ENCODE assay signal across 9 cellular contexts in genomic region chr6:82144852-82145332, GRCh38.
DNase-seq lines count a peak whose midpoint lies in the region; ATAC-seq and TF ChIP-seq lines count a peak whose summit lies in the region.
"Had no signal": no experiment of that assay in that cellular context is flagged by ENCODE, and none has a peak within 500 bp of the region (broad histone marks: within the 10 kb centered on the region; RNA-seq: fewer than 3 reads in every experiment).

No MANE protein-coding gene starts in this region.

- no peak overlapping the region for H3K23ac ChIP-seq in trophoblast cell (ENCODE audit: low read length)

- peak overlapping the region; percentile 60 for H3K27ac ChIP-seq in RWPE2 (ENCODE audit: poor library complexity, severe bottlenecking)
- peak overlapping the region; percentile 8 for H3K27ac ChIP-seq in trophoblast cell (ENCODE audit: low read depth, low read length)
- no peak overlapping the region for H3K27ac ChIP-seq in MM.1S (ENCODE audit: low read length)

- H3K36me3 ChIP-seq in RWPE2 (ENCODE audit: low read depth) = no peaks in the 10 kb centered on the region
- H3K36me3 ChIP-seq in trophoblast cell (ENCODE audit: control insufficient read depth in 1 of 2, insufficient read depth in 2 of 2, low read length in 2 of 2) = no peaks in the 10 kb centered on the region
- H3K36me3 ChIP-seq in MM.1S (replicated peaks; ENCODE audit: insufficient read depth, low read length) = no peaks in the 10 kb centered on the region

- no peaks in the 10 kb centered on the region for H3K9me2 ChIP-seq in MM.1S (replicated peaks; ENCODE audit: insufficient read depth, low read length)

- no peak overlapping the region for H2BK5ac ChIP-seq in trophoblast cell (ENCODE audit: low read depth, low read length, poor library complexity)

- H4K12ac ChIP-seq in trophoblast cell (ENCODE audit: low read depth, low read length) = no peak overlapping the region

- no peaks in the 10 kb centered on the region for H3K79me1 ChIP-seq in trophoblast cell (ENCODE audit: low read length)

- H3K4me3 ChIP-seq in RWPE2 (ENCODE audit: severe bottlenecking) (no peak overlapping the region), trophoblast cell (ENCODE audit: low read depth, low read length) (no peak overlapping the region), MM.1S (ENCODE audit: low read length) (no peak overlapping the region)

- peak; percentile 84 for ATAC-seq in RWPE2 (ENCODE audit: low read depth)
- ATAC-seq in HG03097 (IDR thresholded peaks at IDR 0.05; ENCODE audit: low FRiP score, unreplicated experiment) = no peak
- no peak for ATAC-seq in HG03439 (IDR thresholded peaks at IDR 0.05; ENCODE audit: unreplicated experiment)

- H3F3A ChIP-seq in MM.1S (ENCODE audit: insufficient read depth, low read length) = peaks cover 5% of the 10 kb centered on the region

- H2AFZ ChIP-seq in trophoblast cell (ENCODE audit: insufficient read depth, low read length, poor library complexity) (no peak overlapping the region), MM.1S (ENCODE audit: low read length) (no peak overlapping the region)

- no peaks in the 10 kb centered on the region for H4K20me1 ChIP-seq in MM.1S (ENCODE audit: insufficient read depth, low read length)

- H3K14ac ChIP-seq in trophoblast cell (ENCODE audit: low read length) = no peak overlapping the region

- no peak overlapping the region for H4K8ac ChIP-seq in trophoblast cell (ENCODE audit: low read depth, low read length)

- no peaks in the 10 kb centered on the region for H3K9me3 ChIP-seq in RWPE2 (ENCODE audit: severe bottlenecking)
- H3K9me3 ChIP-seq in trophoblast cell (ENCODE audit: insufficient read depth, low read depth, low read length) = no peaks in the 10 kb centered on the region
- H3K9me3 ChIP-seq in MM.1S (replicated peaks; ENCODE audit: insufficient read depth, low read length) = no peaks in the 10 kb centered on the region

- H3K9ac ChIP-seq in trophoblast cell (ENCODE audit: low read length) = no peak overlapping the region
- no peak overlapping the region for H3K9ac ChIP-seq in MM.1S (ENCODE audit: low read length)

- peak; percentile 91 for DNase-seq in EL
- DNase-seq in RWPE2 (ENCODE audit: low spot score) = peak; percentile 79
- peak; percentile 82 for DNase-seq in fibroblast of the conjunctiva (ENCODE audit: low read depth)
- DNase-seq in trophoblast cell = peak; percentile 42 to 74
- DNase-seq in stimulated activated CD8-positive, alpha-beta memory T cell treated with anti-CD3 and anti-CD28 coated beads, Interleukin-4, amount 100 ng/mL, for 48 hours = no peak
- no peak for DNase-seq in MM.1S
- DNase-seq: NCI-H146 had no signal

- H3K4me2 ChIP-seq in trophoblast cell (ENCODE audit: low read length) (no peak overlapping the region), MM.1S (ENCODE audit: low read depth, low read length) (no peak overlapping the region)

- H3K4me1 ChIP-seq in RWPE2 (ENCODE audit: insufficient read depth, poor library complexity, severe bottlenecking) (peaks cover 21% of the 10 kb centered on the region), trophoblast cell (ENCODE audit: control insufficient read depth in 1 of 2, insufficient read depth in 2 of 2, low read length in 2 of 2) (peaks cover 0 to 4% of the 10 kb centered on the region in 2 experiments), MM.1S (ENCODE audit: low read length) (peaks cover 24% of the 10 kb centered on the region)

- H3K27me3 ChIP-seq in RWPE2 (ENCODE audit: insufficient read depth, poor library complexity, severe bottlenecking) (no peaks in the 10 kb centered on the region), trophoblast cell (ENCODE audit: insufficient read depth, low read length) (no peaks in the 10 kb centered on the region), MM.1S (replicated peaks; ENCODE audit: insufficient read depth, low read length) (no peaks in the 10 kb centered on the region)

- no peaks in the 10 kb centered on the region for H3K79me2 ChIP-seq in trophoblast cell (ENCODE audit: control insufficient read depth, insufficient read depth, low read length, poor library complexity)
- H3K79me2 ChIP-seq in MM.1S (ENCODE audit: low read length) = no peaks in the 10 kb centered on the region

- H2AK5ac ChIP-seq in trophoblast cell (ENCODE audit: low read length) = no peak overlapping the region

- no peak overlapping the region for H3K4ac ChIP-seq in trophoblast cell (ENCODE audit: low read depth, low read length)

- TF ChIP-seq CTCF in RWPE2 (IDR thresholded peaks at IDR 0.05; ENCODE audit: poor library complexity, severe bottlenecking) (no peak), MM.1S (IDR thresholded peaks at IDR 0.05; ENCODE audit: low read length) (no peak)

- H3K18ac ChIP-seq in trophoblast cell (ENCODE audit: low read length) = no peak overlapping the region

- no peak overlapping the region for H2BK120ac ChIP-seq in trophoblast cell (ENCODE audit: insufficient read depth, low read length, poor library complexity)

- H4K91ac ChIP-seq in trophoblast cell (ENCODE audit: low read depth, low read length) = no peak overlapping the region

- WGBS in trophoblast cell (ENCODE audit: extremely low coverage, insufficient coverage, insufficient read length) = no CpG with 5 or more reads among the region's 5 CpGs

- H2BK12ac ChIP-seq in trophoblast cell (ENCODE audit: low read length) = no peak overlapping the region

Comparison
In these comparisons a context has a peak if more than half of its experiments do, and no peak if none do; other contexts are left out.
1. DNase-seq: peak in EL (single experiment), RWPE2 (single experiment), fibroblast of the conjunctiva (single experiment) and trophoblast cell (2 of 2); none in stimulated activated CD8-positive, alpha-beta memory T cell treated with anti-CD3 and anti-CD28 coated beads, Interleukin-4, amount 100 ng/mL, for 48 hours (single experiment) and MM.1S (single experiment).